In the genomic region with DNA sequence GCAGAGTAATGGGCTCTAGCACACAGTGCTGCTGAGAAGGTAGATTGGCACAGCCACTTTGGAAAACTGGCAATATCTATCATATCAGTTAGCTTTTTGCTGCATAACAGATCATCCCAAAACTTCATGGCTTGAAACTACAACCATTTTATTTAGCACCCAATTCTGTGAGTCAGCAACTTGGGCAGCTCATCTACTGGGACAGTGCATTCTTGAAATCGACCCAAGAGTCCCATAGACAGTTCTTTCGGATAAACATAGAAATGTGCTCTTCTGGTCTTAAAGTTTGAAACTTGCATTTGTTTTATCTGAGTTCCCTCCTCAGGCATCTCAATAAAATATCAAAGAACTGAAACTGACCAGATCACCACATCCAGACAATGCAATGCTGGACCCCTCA, we compare ENCODE assay signal across 32 cellular contexts.
DNase-seq lines count a peak whose midpoint lies in the region; ATAC-seq and TF ChIP-seq lines count a peak whose summit lies in the region.
"Had no signal": no experiment of that assay in that cellular context is flagged by ENCODE, and none has a peak within 500 bp of the region (broad histone marks: within the 10 kb centered on the region; RNA-seq: fewer than 3 reads in every experiment).

No MANE protein-coding gene starts in this region.

- in situ Hi-C loops in brain microvascular endothelial cell (cut with HindIII; ENCODE audit: low pct_ligation_motif_present, low sequenced_read_pairs), result no loop called here

- DNase-seq in AG09309 (ENCODE audit: low read depth), result peak; percentile 8
- DNase-seq in HCEC 1CT, result peak; percentile 29
- peak; percentile 18 for DNase-seq in brain microvascular endothelial cell
- peak; percentile 33 to 62 for DNase-seq in foreskin fibroblast
- no peak for DNase-seq in activated T-cell treated with anti-CD3 and anti-CD28 coated beads, Interleukin-2, amount 50 U/mL, for 24 hours
- no peak for DNase-seq in mesothelial cell of epicardium (ENCODE audit: low spot score in 2 of 2, unreplicated experiment in 2 of 2)
- no peak for DNase-seq in NCI-H526 (lab: John Stamatoyannopoulos, UW)
- DNase-seq: activated CD4-positive, alpha-beta T cell treated with anti-CD3 and anti-CD28 coated beads, Interleukin-2, amount 50 U/mL, for 48 hours; activated naive CD4-positive, alpha-beta T cell treated with Interleukin-2 at 50 U/mL for 16 hours; BE2C; body of pancreas; dorsolateral prefrontal cortex; glutamatergic neuron; left ventricle myocardium inferior; mesenchymal stem cell; NCI-H1105 treated with DMSO at 0.1 percent for 48 hours; NCI-H1930; NCI-H526 treated with DMSO at 0.1 percent for 48 hours; NK-92 treated with Interleukin-12 subunit alpha and Interleukin-12 subunit beta, amount 100 ng/mL, for 24 hours; posterior cingulate gyrus; SK-N-SH; stimulated activated CD4-positive, alpha-beta T cell treated with anti-CD3 and anti-CD28 coated beads, Interleukin-2, amount 100 ng/mL, for 24 hours; uterus had no signal

- H3K36me3 Mint-ChIP-seq in activated T-cell treated with anti-CD3 and anti-CD28 coated beads, Interleukin-2, amount 50 U/mL, for 24 hours (ENCODE audit: low read depth), result no peaks in the 10 kb centered on the region
- peaks cover 28% of the 10 kb centered on the region for H3K36me3 Mint-ChIP-seq in mesothelial cell of epicardium

- H3K4me3 ChIP-seq in AG09309 (ENCODE audit: control insufficient read depth, low read depth, low read length), result no peak overlapping the region
- H3K4me3 ChIP-seq in brain microvascular endothelial cell (ENCODE audit: low read depth, low read length), result no peak overlapping the region
- H3K4me3 ChIP-seq in foreskin fibroblast (ENCODE audit: low read depth in 1 of 2, low read length in 2 of 2), result no peak overlapping the region
- H3K4me3 ChIP-seq: body of pancreas, dorsolateral prefrontal cortex, esophagus muscularis mucosa, left ventricle myocardium inferior, neural progenitor cell, right atrium auricular region, thoracic aorta, uterus had no signal

- peaks cover 5% of the 10 kb centered on the region for H3K9me3 Mint-ChIP-seq in activated T-cell treated with anti-CD3 and anti-CD28 coated beads, Interleukin-2, amount 50 U/mL, for 24 hours
- peaks cover 32% of the 10 kb centered on the region for H3K9me3 Mint-ChIP-seq in mesothelial cell of epicardium
- H3K9me3 Mint-ChIP-seq: activated T-helper 1 cell treated with anti-CD3 and anti-CD28 coated beads, Interleukin-12 subunit alpha, Interleukin-12 subunit beta, Interleukin-2, Interleukin-4 antibody, amounts not matched to agents 30 ng/mL and 10 ng/mL and 1 ng/mL, durations not matched to agents 14 hours and 24 hours and 36 hours; T-helper 1 cell treated with Interleukin-12 subunit alpha and Interleukin-12 subunit beta and Interleukin-4 antibody, amounts not matched to agents 30 μg/mL and 1 μg/mL, for 36 hours had no signal

- H3K4me1 Mint-ChIP-seq in activated T-cell treated with anti-CD3 and anti-CD28 coated beads, Interleukin-2, amount 50 U/mL, for 24 hours (ENCODE audit: low read depth), result no peaks in the 10 kb centered on the region
- no peaks in the 10 kb centered on the region for H3K4me1 Mint-ChIP-seq in mesothelial cell of epicardium
- H3K4me1 Mint-ChIP-seq: neural progenitor cell had no signal

- no peaks in the 10 kb centered on the region for H3K36me3 ChIP-seq in brain microvascular endothelial cell (replicated peaks)
- H3K36me3 ChIP-seq: BE2C, esophagus muscularis mucosa, right atrium auricular region, thoracic aorta, uterus had no signal

- H3K27ac Mint-ChIP-seq in activated T-cell treated with anti-CD3 and anti-CD28 coated beads, Interleukin-2, amount 50 U/mL, for 24 hours, result no peak overlapping the region
- H3K27ac Mint-ChIP-seq in mesothelial cell of epicardium, result no peak overlapping the region
- H3K27ac Mint-ChIP-seq: activated T-helper 1 cell treated with anti-CD3 and anti-CD28 coated beads, Interleukin-12 subunit alpha, Interleukin-12 subunit beta, Interleukin-2, Interleukin-4 antibody, amounts not matched to agents 30 ng/mL and 10 ng/mL and 1 ng/mL, durations not matched to agents 14 hours and 24 hours and 36 hours; neural progenitor cell; stimulated activated naive CD8-positive, alpha-beta T cell treated with anti-CD3 and anti-CD28 coated beads, Interleukin-15, Interleukin-2, amounts not matched to agents 100 ng/mL and 50 ng/mL, for 24 hours; T-helper 1 cell treated with Interleukin-12 subunit alpha and Interleukin-12 subunit beta and Interleukin-4 antibody, amounts not matched to agents 30 μg/mL and 1 μg/mL, for 36 hours had no signal

- no peak for ATAC-seq in GM21576 (IDR thresholded peaks at IDR 0.05; ENCODE audit: unreplicated experiment)
- ATAC-seq: activated CD4-positive, CD25-positive, alpha-beta regulatory T cell treated with anti-CD3 and anti-CD28 coated beads, Interleukin-2, amount 50 U/mL, for 24 hours; body of pancreas had no signal

- no peak for TF ChIP-seq CTCF in AG09309 (IDR thresholded peaks at IDR 0.05; ENCODE audit: control insufficient read depth, insufficient read depth, low read depth, low read length, missing control alignments)
- no peak for TF ChIP-seq CTCF in brain microvascular endothelial cell (IDR thresholded peaks at IDR 0.05; ENCODE audit: low read depth, low read length, missing control alignments)
- TF ChIP-seq CTCF in foreskin fibroblast (IDR thresholded peaks at IDR 0.05; ENCODE audit: low read depth, low read length), result no peak
- no peak for TF ChIP-seq CTCF in mesothelial cell of epicardium (IDR thresholded peaks at IDR 0.05; ENCODE audit: unreplicated experiment)

- H3K4me3 Mint-ChIP-seq in activated T-cell treated with anti-CD3 and anti-CD28 coated beads, Interleukin-2, amount 50 U/mL, for 24 hours, result no peak overlapping the region
- no peak overlapping the region for H3K4me3 Mint-ChIP-seq in mesothelial cell of epicardium
- H3K4me3 Mint-ChIP-seq: activated T-helper 1 cell treated with anti-CD3 and anti-CD28 coated beads, Interleukin-12 subunit alpha, Interleukin-12 subunit beta, Interleukin-2, Interleukin-4 antibody, amounts not matched to agents 30 ng/mL and 10 ng/mL and 1 ng/mL, durations not matched to agents 14 hours and 24 hours and 36 hours; neural progenitor cell; stimulated activated naive CD8-positive, alpha-beta T cell treated with anti-CD3 and anti-CD28 coated beads, Interleukin-15, Interleukin-2, amounts not matched to agents 100 ng/mL and 50 ng/mL, for 24 hours; T-helper 1 cell treated with Interleukin-12 subunit alpha and Interleukin-12 subunit beta and Interleukin-4 antibody, amounts not matched to agents 30 μg/mL and 1 μg/mL, for 36 hours had no signal

- no peaks in the 10 kb centered on the region for H3K27me3 Mint-ChIP-seq in activated T-cell treated with anti-CD3 and anti-CD28 coated beads, Interleukin-2, amount 50 U/mL, for 24 hours
- H3K27me3 Mint-ChIP-seq in mesothelial cell of epicardium (ENCODE audit: low read depth), result no peaks in the 10 kb centered on the region
- H3K27me3 Mint-ChIP-seq: stimulated activated naive CD8-positive, alpha-beta T cell treated with anti-CD3 and anti-CD28 coated beads, Interleukin-15, Interleukin-2, amounts not matched to agents 100 ng/mL and 50 ng/mL, for 24 hours had no signal

- no peak overlapping the region for H3K27ac ChIP-seq in brain microvascular endothelial cell
- H3K27ac ChIP-seq: body of pancreas, dorsolateral prefrontal cortex, esophagus muscularis mucosa, left ventricle myocardium inferior, neural progenitor cell, right atrium auricular region, thoracic aorta, uterus had no signal

- H3K27me3 ChIP-seq in brain microvascular endothelial cell (replicated peaks), result no peaks in the 10 kb centered on the region
- H3K27me3 ChIP-seq: body of pancreas, dorsolateral prefrontal cortex, esophagus muscularis mucosa, neural progenitor cell, right atrium auricular region, uterus had no signal

Comparison
In these comparisons a context has a peak if more than half of its experiments do, and no peak if none do; other contexts are left out.
1. DNase-seq: peak in AG09309 (single experiment), HCEC 1CT (single experiment), brain microvascular endothelial cell (single experiment) and foreskin fibroblast (2 of 2); none in activated T-cell treated with anti-CD3 and anti-CD28 coated beads, Interleukin-2, amount 50 U/mL, for 24 hours (single experiment), mesothelial cell of epicardium (0 of 2) and NCI-H526 (0 of 2).